ENCODE assay signal across 18 cellular contexts in the genomic region with DNA sequence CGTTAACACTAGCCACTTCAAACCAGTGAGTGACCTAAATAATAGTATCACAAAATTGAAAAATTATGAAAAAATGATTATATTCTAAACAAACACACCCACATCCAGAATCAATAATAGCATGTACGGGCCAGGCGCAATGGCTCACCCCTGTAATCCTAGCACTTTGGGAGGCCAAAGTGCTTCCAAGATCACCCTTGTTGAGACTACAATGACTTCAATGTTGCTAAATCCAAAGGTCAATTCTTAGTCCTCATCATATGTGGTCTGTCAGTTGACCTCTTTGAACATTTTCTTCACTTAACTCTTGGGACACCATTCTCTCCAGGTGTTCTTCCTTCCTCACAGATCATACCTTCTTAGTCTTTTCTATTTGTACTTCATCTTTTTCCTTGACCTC. TPM values are rescaled to one million over a fixed set of nuclear protein-coding genes. Genes with fewer than 3 reads are reported as not detected.
A peak's percentile ranks its signal among the peaks of the same experiment; 100 is the strongest.
DNase-seq lines count a peak whose midpoint lies in the region; ATAC-seq lines count a peak whose summit lies in the region.
"Had no signal": no experiment of that assay in that cellular context is flagged by ENCODE, and none has a peak within 500 bp of the region (broad histone marks: within the 10 kb centered on the region; RNA-seq: fewer than 3 reads in every experiment).

No MANE protein-coding gene starts in this region.

- no peak overlapping the region for H3K4me3 Mint-ChIP-seq in activated T-helper 2 cell treated with anti-CD3 and anti-CD28 coated beads, Interferon-gamma antibody, Interleukin-2, Interleukin-4, amounts not matched to agents 10 μg/mL and 5 μg/mL and 100 μg/mL, durations not matched to agents 14 hours and 24 hours and 36 hours (ENCODE audit: low read depth)
- no peak overlapping the region for H3K4me3 Mint-ChIP-seq in memory B cell

- H4K12ac ChIP-seq in trophoblast cell (ENCODE audit: low read depth, low read length), result no peak overlapping the region

- no peaks in the 10 kb centered on the region for H3K79me1 ChIP-seq in trophoblast cell (ENCODE audit: low read length)

- peaks cover 8 to 29% of the 10 kb centered on the region in 2 donors for H3K36me3 Mint-ChIP-seq in activated naive CD4-positive, alpha-beta T cell treated with anti-CD3 and anti-CD28 coated beads, Interleukin-2, amount 50 U/mL, for 72 hours
- H3K36me3 Mint-ChIP-seq in activated T-helper 2 cell treated with anti-CD3 and anti-CD28 coated beads, Interferon-gamma antibody, Interleukin-2, Interleukin-4, amounts not matched to agents 10 μg/mL and 5 μg/mL and 100 μg/mL, durations not matched to agents 14 hours and 24 hours and 36 hours (ENCODE audit: low read depth), result peaks cover 50% of the 10 kb centered on the region
- peaks cover 28% of the 10 kb centered on the region for H3K36me3 Mint-ChIP-seq in memory B cell

- H2AK5ac ChIP-seq in trophoblast cell (ENCODE audit: low read length), result no peak overlapping the region

- H3K27me3 Mint-ChIP-seq in activated T-helper 2 cell treated with anti-CD3 and anti-CD28 coated beads, Interferon-gamma antibody, Interleukin-2, Interleukin-4, amounts not matched to agents 10 μg/mL and 5 μg/mL and 100 μg/mL, durations not matched to agents 14 hours and 24 hours and 36 hours (ENCODE audit: low read depth), result no peaks in the 10 kb centered on the region
- no peaks in the 10 kb centered on the region for H3K27me3 Mint-ChIP-seq in memory B cell

- peak in 1 of 2 donors; percentile 69 for ATAC-seq in activated naive CD4-positive, alpha-beta T cell treated with anti-CD3 and anti-CD28 coated beads, Interleukin-2, amount 50 U/mL, for 72 hours
- no peak for ATAC-seq in memory B cell (ENCODE audit: low read depth)

- no peak overlapping the region for H3K4ac ChIP-seq in trophoblast cell (ENCODE audit: low read depth, low read length)

- H3K27ac Mint-ChIP-seq in activated naive CD4-positive, alpha-beta T cell treated with anti-CD3 and anti-CD28 coated beads, Interleukin-2, amount 50 U/mL, for 72 hours, result peak overlapping the region; percentile 27 to 74
- peak overlapping the region; percentile 38 for H3K27ac Mint-ChIP-seq in activated T-helper 2 cell treated with anti-CD3 and anti-CD28 coated beads, Interferon-gamma antibody, Interleukin-2, Interleukin-4, amounts not matched to agents 10 μg/mL and 5 μg/mL and 100 μg/mL, durations not matched to agents 14 hours and 24 hours and 36 hours
- peak overlapping the region; percentile 3 for H3K27ac Mint-ChIP-seq in memory B cell

- no peak overlapping the region for H3K27ac ChIP-seq in trophoblast cell (ENCODE audit: low read depth, low read length)
- H3K27ac ChIP-seq: C4-2B had no signal

- no peaks in the 10 kb centered on the region for H3K9me3 ChIP-seq in trophoblast cell (ENCODE audit: insufficient read depth, low read depth, low read length)

- no peak overlapping the region for H2BK120ac ChIP-seq in trophoblast cell (ENCODE audit: insufficient read depth, low read length, poor library complexity)

- no peak overlapping the region for H3K4me2 ChIP-seq in trophoblast cell (ENCODE audit: low read length)

- no peak overlapping the region for H2BK12ac ChIP-seq in trophoblast cell (ENCODE audit: low read length)

- no peak overlapping the region for H3K23ac ChIP-seq in trophoblast cell (ENCODE audit: low read length)

- no peaks in the 10 kb centered on the region for H3K4me1 ChIP-seq in trophoblast cell (ENCODE audit: control insufficient read depth in 1 of 2, insufficient read depth in 2 of 2, low read length in 2 of 2)

- no peak overlapping the region for H2AFZ ChIP-seq in trophoblast cell (ENCODE audit: insufficient read depth, low read length, poor library complexity)

- no peaks in the 10 kb centered on the region for H3K27me3 ChIP-seq in trophoblast cell (ENCODE audit: insufficient read depth, low read length)

- intact Hi-C loops in activated T-helper 2 cell treated with anti-CD3 and anti-CD28 coated beads, Interferon-gamma antibody, Interleukin-2, Interleukin-4, amounts not matched to agents 10 μg/mL and 5 μg/mL and 100 μg/mL, durations not matched to agents 14 hours and 24 hours and 36 hours (cut with micrococcal nuclease), result no loop called here

- DNase-seq in activated naive CD4-positive, alpha-beta T cell treated with anti-CD3 and anti-CD28 coated beads, Interleukin-2, amount 50 U/mL, for 72 hours (ENCODE audit: low spot score in 2 of 2), result no peak
- no peak for DNase-seq in activated naive CD4-positive, alpha-beta T cell treated with anti-CD3 and anti-CD28 coated beads, Interleukin-2, amount 50 U/mL, for 16 hours
- no peak for DNase-seq in activated T-helper 2 cell treated with anti-CD3 and anti-CD28 coated beads, Interferon-gamma antibody, Interleukin-2, Interleukin-4, amounts not matched to agents 10 μg/mL and 5 μg/mL and 100 μg/mL, durations not matched to agents 14 hours and 24 hours and 36 hours (ENCODE audit: low spot score)
- DNase-seq in memory B cell (ENCODE audit: low spot score in 2 of 2) (no peak), NCI-H1092 treated with DMSO at 0.1 percent for 48 hours (lab: John Stamatoyannopoulos, UW) (no peak), middle frontal gyrus (ENCODE audit: extremely low spot score, low spot score) (no peak), trophoblast cell (no peak)
- DNase-seq: ACHN, DND-41, KG1, NCI-H1417, NCI-H187, NCI-H2107, NCI-H510A, NCI-H774, OCI-M1, Right ventricle myocardium superior had no signal

- H3K18ac ChIP-seq in trophoblast cell (ENCODE audit: low read length), result no peak overlapping the region

- peaks cover 20% of the 10 kb centered on the region for H3K4me1 Mint-ChIP-seq in activated T-helper 2 cell treated with anti-CD3 and anti-CD28 coated beads, Interferon-gamma antibody, Interleukin-2, Interleukin-4, amounts not matched to agents 10 μg/mL and 5 μg/mL and 100 μg/mL, durations not matched to agents 14 hours and 24 hours and 36 hours (ENCODE audit: low read depth)
- H3K4me1 Mint-ChIP-seq in memory B cell, result peaks cover 7% of the 10 kb centered on the region

- H3K9ac ChIP-seq in trophoblast cell (ENCODE audit: low read length), result no peak overlapping the region

- no CpG with 5 or more reads among the region's 3 CpGs for WGBS in trophoblast cell (ENCODE audit: extremely low coverage, insufficient coverage, insufficient read length)

- no peak overlapping the region for H2BK5ac ChIP-seq in trophoblast cell (ENCODE audit: low read depth, low read length, poor library complexity)

- no peak overlapping the region for H3K14ac ChIP-seq in trophoblast cell (ENCODE audit: low read length)

- no peaks in the 10 kb centered on the region for H3K9me3 Mint-ChIP-seq in activated naive CD4-positive, alpha-beta T cell treated with anti-CD3 and anti-CD28 coated beads, Interleukin-2, amount 50 U/mL, for 72 hours
- no peaks in the 10 kb centered on the region for H3K9me3 Mint-ChIP-seq in activated T-helper 2 cell treated with anti-CD3 and anti-CD28 coated beads, Interferon-gamma antibody, Interleukin-2, Interleukin-4, amounts not matched to agents 10 μg/mL and 5 μg/mL and 100 μg/mL, durations not matched to agents 14 hours and 24 hours and 36 hours
- no peaks in the 10 kb centered on the region for H3K9me3 Mint-ChIP-seq in memory B cell

- H4K8ac ChIP-seq in trophoblast cell (ENCODE audit: low read depth, low read length), result no peak overlapping the region

- peaks cover 9 to 16% of the 10 kb centered on the region in 2 experiments for H3K36me3 ChIP-seq in trophoblast cell (ENCODE audit: control insufficient read depth in 1 of 2, insufficient read depth in 2 of 2, low read length in 2 of 2)

- H4K91ac ChIP-seq in trophoblast cell (ENCODE audit: low read depth, low read length), result no peak overlapping the region

- no peaks in the 10 kb centered on the region for H3K79me2 ChIP-seq in trophoblast cell (ENCODE audit: control insufficient read depth, insufficient read depth, low read length, poor library complexity)

- H3K4me3 ChIP-seq in trophoblast cell (ENCODE audit: low read depth, low read length), result no peak overlapping the region

RNA-seq across cellular contexts. Expression of a gene that starts 11.3 kb away (rescaled TPM):
- 10 to 100 TPM; 21.4 to 32.2 TPM for total RNA-seq in activated naive CD4-positive, alpha-beta T cell treated with anti-CD3 and anti-CD28 coated beads, Interleukin-2, amount 50 U/mL, for 72 hours
- 28.1 and 30.5 TPM in 2 replicates for total RNA-seq in activated T-helper 2 cell treated with anti-CD3 and anti-CD28 coated beads, Interferon-gamma antibody, Interleukin-2, Interleukin-4, amounts not matched to agents 10 μg/mL and 5 μg/mL and 100 μg/mL, durations not matched to agents 14 hours and 24 hours and 36 hours
- polyA plus RNA-seq in trophoblast cell (2013), result 19.5 and 22.0 TPM in 2 replicates

RNA-seq across cellular contexts. Expression of a gene that starts 29.3 kb away (rescaled TPM):
- total RNA-seq in activated naive CD4-positive, alpha-beta T cell treated with anti-CD3 and anti-CD28 coated beads, Interleukin-2, amount 50 U/mL, for 72 hours, result not detected
- not detected in 2 replicates for total RNA-seq in activated T-helper 2 cell treated with anti-CD3 and anti-CD28 coated beads, Interferon-gamma antibody, Interleukin-2, Interleukin-4, amounts not matched to agents 10 μg/mL and 5 μg/mL and 100 μg/mL, durations not matched to agents 14 hours and 24 hours and 36 hours
- 18.1 and 20.9 TPM in 2 replicates for polyA plus RNA-seq in trophoblast cell (2013)
- total RNA-seq: Right ventricle myocardium superior had no signal
